In the genomic region with DNA sequence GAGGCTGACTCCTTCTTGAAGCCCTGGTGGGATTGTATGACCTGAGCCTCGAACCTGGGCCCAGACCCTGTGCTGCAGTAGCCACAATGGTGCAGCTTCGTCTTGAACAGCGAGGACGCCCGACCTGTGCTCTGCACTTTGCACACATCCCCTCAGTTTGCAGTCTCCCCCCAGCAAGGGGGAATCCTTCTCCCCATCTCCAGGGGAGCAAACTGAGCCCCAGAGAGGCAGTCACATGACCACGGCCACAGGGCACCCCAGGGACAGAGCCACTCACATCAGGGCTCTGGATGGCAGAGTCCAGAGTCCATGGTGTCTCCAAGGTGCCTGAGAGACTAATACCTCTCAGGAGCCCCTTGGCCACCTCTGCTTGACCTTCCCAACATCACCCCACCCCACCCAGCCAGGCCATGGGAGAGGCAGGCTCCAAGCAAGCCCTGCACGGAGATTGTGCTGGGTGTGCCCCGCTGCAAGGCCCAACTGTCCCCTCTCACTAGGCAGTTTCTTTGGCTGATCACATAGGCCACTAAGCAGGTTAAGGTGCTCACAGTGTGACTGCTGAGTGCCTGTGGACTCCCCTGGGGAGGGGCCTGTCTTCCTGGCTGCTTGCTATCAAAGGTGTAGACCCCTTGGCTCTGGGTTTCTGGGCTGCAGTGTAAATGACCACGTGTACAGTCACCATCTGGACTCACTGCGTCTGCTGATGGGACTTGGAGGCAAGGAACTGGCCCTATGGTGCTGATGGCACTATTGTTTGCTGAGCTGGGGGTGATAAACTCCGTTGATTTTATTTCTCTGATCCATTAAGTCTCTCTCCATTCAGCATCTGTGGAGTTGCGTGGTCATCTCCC, we compare ENCODE assay signal across 19 cellular contexts.
DNase-seq lines count a peak whose midpoint lies in the region; ATAC-seq and TF ChIP-seq lines count a peak whose summit lies in the region.
"Had no signal": no experiment of that assay in that cellular context is flagged by ENCODE, and none has a peak within 500 bp of the region (broad histone marks: within the 10 kb centered on the region; RNA-seq: fewer than 3 reads in every experiment).

No MANE protein-coding gene starts in this region.

- no peaks in the 10 kb centered on the region for H3K27me3 ChIP-seq in right atrium auricular region
- H3K27me3 ChIP-seq in right cardiac atrium (ENCODE audit: control insufficient read depth, insufficient read depth), result no peaks in the 10 kb centered on the region

- H3K27ac ChIP-seq in right atrium auricular region (no peak overlapping the region), right cardiac atrium (ENCODE audit: low read length) (no peak overlapping the region)
- H3K27ac ChIP-seq: A549, KMS-11 had no signal

- DNase-seq in right atrium auricular region (ENCODE audit: low spot score) (peak; percentile 49), right cardiac atrium (no peak), ecto neural progenitor cell (ENCODE audit: low spot score) (peak; percentile 36), osteocyte (ENCODE audit: extremely low spot score, unreplicated experiment) (peak; percentile 73), kidney glomerular epithelial cell (lab: John Stamatoyannopoulos, UW) (no peak), NCI-H345 (lab: John Stamatoyannopoulos, UW) (no peak)
- DNase-seq: Calu3, MV-4-11, NCI-H1694 treated with DMSO at 0.1 percent for 48 hours, NCI-H510A treated with DMSO at 0.1 percent for 48 hours, NCI-H82, OCI-M1, SHP77 had no signal

- H3K27ac Mint-ChIP-seq in osteocyte (ENCODE audit: unreplicated experiment), result no peak overlapping the region
- H3K27ac Mint-ChIP-seq: CD8-positive, alpha-beta T cell; GM23338 had no signal

- no peak overlapping the region for H3K4me3 Mint-ChIP-seq in osteocyte (ENCODE audit: unreplicated experiment)
- H3K4me3 Mint-ChIP-seq: CD8-positive, alpha-beta T cell; GM23338 had no signal

- H3K9me3 Mint-ChIP-seq in osteocyte (ENCODE audit: unreplicated experiment), result no peaks in the 10 kb centered on the region
- H3K9me3 Mint-ChIP-seq: CD8-positive, alpha-beta T cell; GM23338 had no signal

- ATAC-seq in right cardiac atrium (no peak), GM21526 (IDR thresholded peaks at IDR 0.05; ENCODE audit: low FRiP score, unreplicated experiment) (no peak)
- ATAC-seq: A549; CD8-positive, alpha-beta T cell; GM12878; GM23338 had no signal

- intact Hi-C loops in right cardiac atrium (cut with DNase I), result no loop called here

- H3K4me1 ChIP-seq in right atrium auricular region, result no peaks in the 10 kb centered on the region
- no peaks in the 10 kb centered on the region for H3K4me1 ChIP-seq in right cardiac atrium (ENCODE audit: control insufficient read depth, insufficient read depth, low read length)
- H3K4me1 ChIP-seq: A549 had no signal

- no peaks in the 10 kb centered on the region for H3K36me3 Mint-ChIP-seq in osteocyte (ENCODE audit: unreplicated experiment)
- H3K36me3 Mint-ChIP-seq: CD8-positive, alpha-beta T cell had no signal

- no peaks in the 10 kb centered on the region for H3K27me3 Mint-ChIP-seq in osteocyte (ENCODE audit: unreplicated experiment)

- WGBS in right cardiac atrium, result 78% methylated on average over 12 of the region's 12 CpGs

- no peaks in the 10 kb centered on the region for H3K4me1 Mint-ChIP-seq in osteocyte (ENCODE audit: unreplicated experiment)
- H3K4me1 Mint-ChIP-seq: GM23338 had no signal

- no peak for TF ChIP-seq CTCF in right atrium auricular region (IDR thresholded peaks at IDR 0.05)
- no peak for TF ChIP-seq CTCF in osteocyte (IDR thresholded peaks at IDR 0.05)

- H3K4me3 ChIP-seq in right atrium auricular region, result no peak overlapping the region
- H3K4me3 ChIP-seq in right cardiac atrium (ENCODE audit: low read length), result no peak overlapping the region
- H3K4me3 ChIP-seq: A549, GM12878, GM23338 had no signal

- H3K9me3 ChIP-seq in right atrium auricular region, result no peaks in the 10 kb centered on the region
- no peaks in the 10 kb centered on the region for H3K9me3 ChIP-seq in right cardiac atrium (ENCODE audit: control insufficient read depth, low read length)
- H3K9me3 ChIP-seq: A549 had no signal

- no peaks in the 10 kb centered on the region for H3K36me3 ChIP-seq in right atrium auricular region

Comparison
In these comparisons a context has a peak if more than half of its experiments do, and no peak if none do; other contexts are left out.
1. DNase-seq: peak in right atrium auricular region (single experiment), ecto neural progenitor cell (single experiment) and osteocyte (single experiment); none in right cardiac atrium (0 of 3), kidney glomerular epithelial cell (single experiment) and NCI-H345 (single experiment).